ENCODE assay signal across 16 cellular contexts in the genomic region with DNA sequence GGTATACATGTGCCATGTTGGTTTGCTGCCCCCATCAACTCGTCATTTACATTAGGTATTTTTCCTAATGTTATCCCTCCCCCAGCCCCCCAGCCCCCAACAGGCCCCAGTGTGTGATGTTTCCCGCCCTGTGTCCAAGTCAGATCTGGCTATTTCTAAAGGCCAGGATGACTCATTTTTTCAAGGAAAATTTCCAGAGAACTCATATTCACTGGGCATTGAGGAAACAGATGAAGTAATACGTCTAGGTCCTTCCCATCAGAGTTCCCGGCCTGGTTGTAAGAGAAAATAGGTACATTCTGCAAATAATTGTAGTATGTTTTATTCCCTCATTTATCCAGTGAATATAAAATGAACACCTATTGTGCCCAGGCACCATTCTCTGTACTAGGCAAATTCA.
"Had no signal": no experiment of that assay in that cellular context is flagged by ENCODE, and none has a peak within 500 bp of the region (broad histone marks: within the 10 kb centered on the region; RNA-seq: fewer than 3 reads in every experiment).

No MANE protein-coding gene starts in this region.

- H3K27ac Mint-ChIP-seq: activated CD8-positive, alpha-beta T cell treated with anti-CD3 and anti-CD28 coated beads, Interleukin-2, amount 10 ng/mL, durations not matched to agents 7 days and 5 days; memory B cell; nephron had no signal

- DNase-seq: activated CD8-positive, alpha-beta memory T cell treated with anti-CD3 and anti-CD28 coated beads, Interleukin-2, amount 50 U/mL, for 48 hours; brain microvascular endothelial cell; dermis blood vessel endothelial cell; erythroblast; foreskin fibroblast; occipital lobe; psoas muscle; stimulated activated naive CD8-positive, alpha-beta T cell treated with anti-CD3 and anti-CD28 coated beads, Interleukin-15, Interleukin-2, amounts not matched to agents 100 U/mL and 50 U/mL, for 24 hours; T1000; testis; WERI-Rb-1 had no signal

- H3K4me3 ChIP-seq: psoas muscle, testis had no signal

- H3K9me3 ChIP-seq: psoas muscle, testis had no signal

- ATAC-seq: activated CD8-positive, alpha-beta T cell treated with anti-CD3 and anti-CD28 coated beads, Interleukin-2, amount 10 ng/mL, durations not matched to agents 7 days and 5 days; psoas muscle had no signal

- H3K27me3 ChIP-seq: brain microvascular endothelial cell, testis had no signal

- H3K4me3 Mint-ChIP-seq: activated CD8-positive, alpha-beta T cell treated with anti-CD3 and anti-CD28 coated beads, Interleukin-2, amount 10 ng/mL, durations not matched to agents 7 days and 5 days; activated naive CD4-positive, alpha-beta T cell treated with anti-CD3 and anti-CD28 coated beads, Interleukin-2, amount 10 ng/mL, durations not matched to agents 7 days and 5 days; memory B cell; nephron had no signal

- H3K27me3 Mint-ChIP-seq: activated CD4-positive, alpha-beta T cell treated with anti-CD3 and anti-CD28 coated beads for 36 hours; activated naive CD4-positive, alpha-beta T cell treated with anti-CD3 and anti-CD28 coated beads, Interleukin-2, amount 10 ng/mL, durations not matched to agents 7 days and 5 days; memory B cell had no signal

- H3K36me3 ChIP-seq: brain microvascular endothelial cell, WERI-Rb-1 had no signal

- H3K27ac ChIP-seq: brain microvascular endothelial cell, psoas muscle, testis, WERI-Rb-1 had no signal

- H3K4me1 Mint-ChIP-seq: memory B cell, nephron had no signal

- H3K36me3 Mint-ChIP-seq: memory B cell had no signal

- H3K4me1 ChIP-seq: psoas muscle, testis had no signal
